Comparison of ENCODE assay signal across 8 cellular contexts in genomic region chr1:241640149-241640866, GRCh38. TPM values are rescaled to one million over a fixed set of nuclear protein-coding genes. Genes with fewer than 3 reads are reported as not detected.
DNase-seq lines count a peak whose midpoint lies in the region; ATAC-seq and TF ChIP-seq lines count a peak whose summit lies in the region.

Gene CHML, minus strand, starts transcription at chr1:241640369. Its CDS starts 4,603 bp downstream, at chr1:241635766.
Gene OPN3, minus strand, starts transcription at chr1:241640369. Its CDS starts 115 bp downstream, at chr1:241640254.

- H3K4me1 Mint-ChIP-seq in HFFc6 (ENCODE audit: low read depth) (peaks cover 53% of the 10 kb centered on the region), glutamatergic neuron (ENCODE audit: low read depth, unreplicated experiment) (peaks cover 15% of the 10 kb centered on the region)

- no peak for TF ChIP-seq EP300 in ovary (IDR thresholded peaks at IDR 0.05)

- H3K27me3 Mint-ChIP-seq in HFFc6 (ENCODE audit: insufficient read depth): no peaks in the 10 kb centered on the region; the same call in none of the 2 replicates
- H3K27me3 Mint-ChIP-seq in glutamatergic neuron (ENCODE audit: unreplicated experiment): peaks cover 4% of the 10 kb centered on the region

- peak within 1 kb of the TSS; percentile 61 for H3K27ac Mint-ChIP-seq in HFFc6
- peak within 1 kb of the TSS; percentile 85 to 90 for H3K27ac Mint-ChIP-seq in activated naive CD4-positive, alpha-beta T cell treated with anti-CD3 and anti-CD28 coated beads, Interleukin-2, amount 50 U/mL, for 72 hours
- peak within 1 kb of the TSS; percentile 81 for H3K27ac Mint-ChIP-seq in glutamatergic neuron (ENCODE audit: unreplicated experiment)

- 4 to 18% (median 14%) methylated on average over 17 to 80 of the region's 81 CpGs for WGBS in ovary, 3 donors

- H3K4me1 ChIP-seq in ovary (ENCODE audit: insufficient read depth) (peaks cover 6% of the 10 kb centered on the region), thoracic aorta (ENCODE audit: control insufficient read depth in 1 of 2, low read depth in 2 of 2) (peaks cover 24 to 26% of the 10 kb centered on the region in 2 donors)

- peak; percentile 96 for ATAC-seq in SK-N-SH treated with all-trans-retinoic acid at 6 μM for 48 hours
- peak; percentile 97 to 98 for ATAC-seq in activated naive CD4-positive, alpha-beta T cell treated with anti-CD3 and anti-CD28 coated beads, Interleukin-2, amount 50 U/mL, for 72 hours
- ATAC-seq in thoracic aorta (ENCODE audit: insufficient number of reproducible peaks, low FRiP score, low read depth): peak; percentile 93

- intact Hi-C loops in ovary (cut with DNase I): no loop called here

- H3K9me3 ChIP-seq in ovary: no peaks in the 10 kb centered on the region
- H3K9me3 ChIP-seq in thoracic aorta: no peaks in the 10 kb centered on the region

- TF ChIP-seq POLR2A in NB4 (IDR thresholded peaks at IDR 0.05; ENCODE audit: extremely low read depth, insufficient read length): peak; percentile 73
- peak; percentile 63 for TF ChIP-seq POLR2A in ovary (IDR thresholded peaks at IDR 0.05)

- DNase-seq in HFFc6 (peak; percentile 69), NB4 (ENCODE audit: low read depth) (peak; percentile 91), glutamatergic neuron (peak; percentile 95), ovary (peak; percentile 94 to 97 (median 97)), thoracic aorta (ENCODE audit: low spot score) (peak; percentile 73)
- DNase-seq in activated naive CD4-positive, alpha-beta T cell treated with anti-CD3 and anti-CD28 coated beads, Interleukin-2, amount 50 U/mL, for 72 hours (ENCODE audit: low spot score in 2 of 2): peak; percentile 92 to 96

- H3K4me3 Mint-ChIP-seq in HFFc6: peak within 1 kb of the TSS; percentile 86
- peak within 1 kb of the TSS; percentile 79 for H3K4me3 Mint-ChIP-seq in glutamatergic neuron (ENCODE audit: unreplicated experiment)

- H3K36me3 ChIP-seq in ovary (no peaks in the 10 kb centered on the region), thoracic aorta (no peaks in the 10 kb centered on the region)

- H3K27me3 ChIP-seq in ovary (no peaks in the 10 kb centered on the region), thoracic aorta (replicated peaks; ENCODE audit: insufficient read depth) (no peaks in the 10 kb centered on the region)

- H3K36me3 Mint-ChIP-seq in HFFc6 (ENCODE audit: low read depth) (peaks cover 12% of the 10 kb centered on the region; the same call in 1 of the 2 replicates), glutamatergic neuron (ENCODE audit: unreplicated experiment) (peaks cover 3% of the 10 kb centered on the region)
- H3K36me3 Mint-ChIP-seq in activated naive CD4-positive, alpha-beta T cell treated with anti-CD3 and anti-CD28 coated beads, Interleukin-2, amount 50 U/mL, for 72 hours: peaks cover 20 to 31% of the 10 kb centered on the region in 2 donors

- peaks cover 4% of the 10 kb centered on the region; the same call in 1 of the 2 replicates for H3K9me3 Mint-ChIP-seq in HFFc6
- peaks cover 10 to 18% of the 10 kb centered on the region in 2 donors for H3K9me3 Mint-ChIP-seq in activated naive CD4-positive, alpha-beta T cell treated with anti-CD3 and anti-CD28 coated beads, Interleukin-2, amount 50 U/mL, for 72 hours
- peaks cover 3% of the 10 kb centered on the region for H3K9me3 Mint-ChIP-seq in glutamatergic neuron (ENCODE audit: unreplicated experiment)

- H3K4me3 ChIP-seq in GM08714 (ENCODE audit: low read length) (peak within 1 kb of the TSS; percentile 87), NB4 (ENCODE audit: low read depth, low read length) (peak within 1 kb of the TSS; percentile 95), ovary (peak within 1 kb of the TSS; percentile 91), thoracic aorta (peak within 1 kb of the TSS; percentile 78)

- H3K27ac ChIP-seq in ovary (peak within 1 kb of the TSS; percentile 58 to 85), thoracic aorta (peak within 1 kb of the TSS; percentile 63 to 83)

- TF ChIP-seq CTCF in HFFc6 (IDR thresholded peaks at IDR 0.05) (0 out of 2 replicates have a peak, but pooled peaks have one; percentile 12), NB4 (IDR thresholded peaks at IDR 0.05; ENCODE audit: low read depth, low read length) (no peak), glutamatergic neuron (IDR thresholded peaks at IDR 0.05; ENCODE audit: partially characterized antibody, unreplicated experiment) (no peak), ovary (IDR thresholded peaks at IDR 0.05) (no peak), thoracic aorta (IDR thresholded peaks at IDR 0.05) (no peak)

TF ChIP-seq in SK-N-SH treated with all-trans-retinoic acid at 6 μM for 48 hours, 23 proteins besides CTCF, POLR2A, EP300 and RAD21:
- TF ChIP-seq TSHZ2 (CRISPR knock-in tag; IDR thresholded peaks at IDR 0.05) (no peak), BACH2 (CRISPR knock-in tag; IDR thresholded peaks at IDR 0.05; ENCODE audit: borderline replicate concordance) (no peak), TOX (CRISPR knock-in tag; IDR thresholded peaks at IDR 0.05; ENCODE audit: borderline replicate concordance) (no peak), ZFP30 (CRISPR knock-in tag; IDR thresholded peaks at IDR 0.05) (no peak), ZC3H10 (CRISPR knock-in tag; IDR thresholded peaks at IDR 0.05) (no peak), GLIS3 (CRISPR knock-in tag; IDR thresholded peaks at IDR 0.05) (no peak), POU6F1 (CRISPR knock-in tag; IDR thresholded peaks at IDR 0.05; ENCODE audit: borderline replicate concordance, low read depth) (no peak), CSDC2 (CRISPR knock-in tag; IDR thresholded peaks at IDR 0.05) (no peak)

RNA-seq across cellular contexts. Expression of gene CHML, which starts in this region (rescaled TPM):
- total RNA-seq in HFFc6 (2021; fragmentation: NEBNext Ultra II Directional; extraction: Animal tissue kit (Norgen Biotek cat#: 25700)): 10 to 100 TPM; 15.2 to 17.9 (median 16.5) TPM
- 10 to 100 TPM; 13.1 to 16.2 TPM for total RNA-seq in activated naive CD4-positive, alpha-beta T cell treated with anti-CD3 and anti-CD28 coated beads, Interleukin-2, amount 50 U/mL, for 72 hours
- 23.3 TPM for total RNA-seq in glutamatergic neuron (ENCODE audit: unreplicated experiment)
- 10 to 100 TPM in 5 of 7 donors, 1 to 10 TPM in 2; 5.5 to 25.1 (median 16.2) TPM for total RNA-seq in ovary
- polyA plus RNA-seq in ovary: 1 to 10 TPM; 5.3 to 6.7 TPM
- total RNA-seq in thoracic aorta: 10 to 100 TPM in 1 of 2 donors, 1 to 10 TPM in 1; 8.0 to 12.4 TPM

RNA-seq across cellular contexts. Expression of gene OPN3, which starts in this region (rescaled TPM):
- 10 to 100 TPM in 2 of 6 experiments, 1 to 10 TPM in 4; 7.3 to 13.1 (median 9.7) TPM for total RNA-seq in HFFc6 (2021; fragmentation: NEBNext Ultra II Directional; extraction: Animal tissue kit (Norgen Biotek cat#: 25700))
- 10 to 100 TPM in 1 of 2 donors, 1 to 10 TPM in 1; 8.2 to 13.6 TPM for total RNA-seq in activated naive CD4-positive, alpha-beta T cell treated with anti-CD3 and anti-CD28 coated beads, Interleukin-2, amount 50 U/mL, for 72 hours
- total RNA-seq in glutamatergic neuron (ENCODE audit: unreplicated experiment) (12.5 TPM), ovary (10 to 100 TPM in 2 of 7 donors, 1 to 10 TPM in 5; 5.3 to 30.3 (median 9.5) TPM), thoracic aorta (10 to 100 TPM in 1 of 2 donors, 1 to 10 TPM in 1; 7.2 to 13.4 TPM)
- polyA plus RNA-seq in ovary: 10 to 100 TPM in 1 of 2 donors, 1 to 10 TPM in 1; 6.0 to 19.1 TPM

Comparison
In these comparisons a context has a peak if more than half of its experiments do, and no peak if none do; other contexts are left out.
1. Peak in every context shown above with its lines: DNase-seq, ATAC-seq, H3K4me3 ChIP-seq and H3K27ac ChIP-seq.